ENCODE assay signal across 9 cellular contexts in the genomic region with DNA sequence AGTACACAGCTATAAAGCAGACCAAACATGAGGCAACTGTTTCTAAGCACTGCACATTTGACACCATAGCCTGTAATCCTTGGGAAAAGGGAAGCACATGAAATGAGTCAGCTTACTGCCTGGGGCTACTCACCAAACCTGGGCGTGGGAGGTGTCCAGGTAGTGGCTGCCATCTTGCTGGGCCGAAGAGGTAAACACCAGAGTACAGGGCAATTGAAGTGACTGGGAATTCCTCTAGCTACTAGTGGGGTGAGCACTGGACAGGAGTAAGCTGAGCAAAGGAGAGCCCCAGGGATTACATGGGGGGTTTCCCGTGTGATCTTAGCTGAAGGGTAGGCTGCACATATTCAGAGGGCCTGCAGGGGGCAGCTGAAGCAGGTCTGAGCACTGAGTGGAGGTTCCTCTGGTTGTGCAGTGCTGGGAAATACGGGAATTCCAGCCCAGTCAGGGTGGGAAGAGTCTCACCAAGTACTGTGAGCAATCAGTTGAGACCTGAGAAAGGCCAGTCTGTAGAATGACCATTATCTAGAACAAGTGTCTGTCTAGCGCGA.
DNase-seq lines count a peak whose midpoint lies in the region; ATAC-seq and TF ChIP-seq lines count a peak whose summit lies in the region.
"Had no signal": no experiment of that assay in that cellular context is flagged by ENCODE, and none has a peak within 500 bp of the region (broad histone marks: within the 10 kb centered on the region; RNA-seq: fewer than 3 reads in every experiment).

No MANE protein-coding gene starts in this region.

- H3K4me1 Mint-ChIP-seq in CD14-positive monocyte (no peaks in the 10 kb centered on the region), T-helper 17 cell (no peaks in the 10 kb centered on the region)
- H3K4me1 Mint-ChIP-seq: central memory CD8-positive, alpha-beta T cell had no signal

- H3K79me2 ChIP-seq in fibroblast of lung (ENCODE audit: control insufficient read depth, insufficient read depth, low read length): no peaks in the 10 kb centered on the region

- intact Hi-C loops in CD14-positive monocyte (cut with micrococcal nuclease): no loop called here

- H3K36me3 Mint-ChIP-seq in CD14-positive monocyte: no peaks in the 10 kb centered on the region
- peaks cover 5% of the 10 kb centered on the region for H3K36me3 Mint-ChIP-seq in T-helper 17 cell (ENCODE audit: low read depth)

- H3K4me3 Mint-ChIP-seq in CD14-positive monocyte: no peak overlapping the region
- H3K4me3 Mint-ChIP-seq in T-helper 17 cell: no peak overlapping the region
- H3K4me3 Mint-ChIP-seq: central memory CD8-positive, alpha-beta T cell had no signal

- no peaks in the 10 kb centered on the region for H4K20me1 ChIP-seq in fibroblast of lung (ENCODE audit: control insufficient read depth, extremely low read depth, insufficient read depth, low read length)

- H3K27me3 Mint-ChIP-seq in CD14-positive monocyte (ENCODE audit: low read depth in 3 of 3) (peaks cover 0 to 3% (median 0%) of the 10 kb centered on the region in 3 donors), T-helper 17 cell (peaks cover 23% of the 10 kb centered on the region)

- no peak overlapping the region for H3K4me2 ChIP-seq in fibroblast of lung (ENCODE audit: extremely low read depth, insufficient read depth, low read length)

- H3K27ac ChIP-seq in fibroblast of lung (ENCODE audit: insufficient read depth, low read length): no peak overlapping the region

- ATAC-seq in T-helper 17 cell (no peak), GM21737 (IDR thresholded peaks at IDR 0.05; ENCODE audit: unreplicated experiment) (no peak)

- H3K36me3 ChIP-seq in fibroblast of lung (ENCODE audit: control insufficient read depth, insufficient read depth, low read length): no peaks in the 10 kb centered on the region

- H3K27me3 ChIP-seq in fibroblast of lung (ENCODE audit: control insufficient read depth, insufficient read depth, low read length): no peaks in the 10 kb centered on the region

- H3K27ac Mint-ChIP-seq in CD14-positive monocyte: no peak overlapping the region
- H3K27ac Mint-ChIP-seq in T-helper 17 cell: no peak overlapping the region

- H3K9me3 ChIP-seq in fibroblast of lung (ENCODE audit: control insufficient read depth, insufficient read depth, low read depth, low read length) (no peaks in the 10 kb centered on the region), T-helper 17 cell (ENCODE audit: control insufficient read depth, low read length, poor library complexity, severe bottlenecking) (no peaks in the 10 kb centered on the region)

- no peak overlapping the region for H2AFZ ChIP-seq in fibroblast of lung (ENCODE audit: low read length)

- H3K9ac ChIP-seq in fibroblast of lung (ENCODE audit: insufficient read depth, low read length): no peak overlapping the region

- H3K9me3 Mint-ChIP-seq in CD14-positive monocyte: peaks cover 0 to 5% (median 1%) of the 10 kb centered on the region in 7 donors
- H3K9me3 Mint-ChIP-seq: central memory CD8-positive, alpha-beta T cell had no signal

- no peaks in the 10 kb centered on the region for H3K4me1 ChIP-seq in fibroblast of lung (ENCODE audit: control insufficient read depth, extremely low read depth, insufficient read depth, low read length)

- peak; percentile 33 for TF ChIP-seq CTCF in CD14-positive monocyte (IDR thresholded peaks at IDR 0.05)
- TF ChIP-seq CTCF in GM20000 (IDR thresholded peaks at IDR 0.05; ENCODE audit: extremely low read depth, missing control alignments): peak; percentile 67
- peak in 1 of 2 donors; percentile 49 for TF ChIP-seq CTCF in fibroblast of lung (conservative IDR thresholded peaks at IDR 0.05 in 1 of 2, IDR thresholded peaks at IDR 0.05 in 1 of 2; ENCODE audit: low read depth in 1 of 2, low read length in 2 of 2)

- H3K4me3 ChIP-seq in fibroblast of lung (replicated peaks in 1 of 4; ENCODE audit: control extremely low read depth in 1 of 4, insufficient read depth in 1 of 4, low read depth in 3 of 4, low read length in 4 of 4): no peak overlapping the region

- DNase-seq in CD14-positive monocyte (ENCODE audit: low spot score) (no peak), GM20000 (ENCODE audit: low spot score) (peak; percentile 53), NAMALWA (ENCODE audit: low spot score) (peak; percentile 44), fibroblast of lung (ENCODE audit: low read depth in 2 of 2) (peak; percentile 10 to 20), GOT3 (lab: John Stamatoyannopoulos, UW) (no peak), mucosa of gallbladder (ENCODE audit: low spot score) (no peak), T-helper 17 cell (no peak)

Comparison
In these comparisons a context has a peak if more than half of its experiments do, and no peak if none do; other contexts are left out.
1. DNase-seq: peak in GM20000 (single experiment), NAMALWA (single experiment) and fibroblast of lung (2 of 2); none in CD14-positive monocyte (single experiment), GOT3 (single experiment), mucosa of gallbladder (single experiment) and T-helper 17 cell (0 of 3).